Comparison of ENCODE assay signal across 8 cellular contexts in genomic region chr12:57280234-57281062, GRCh38. TPM values are rescaled to one million over a fixed set of nuclear protein-coding genes. Genes with fewer than 3 reads are reported as not detected.
A peak's percentile ranks its signal among the peaks of the same experiment; 100 is the strongest.
DNase-seq lines count a peak whose midpoint lies in the region; ATAC-seq and TF ChIP-seq lines count a peak whose summit lies in the region.

No MANE protein-coding gene starts in this region.

- H3K36me3 Mint-ChIP-seq in WTC11 (peaks cover 10% of the 10 kb centered on the region), naive B cell (peaks cover 14 to 43% of the 10 kb centered on the region in 2 donors)
- H3K36me3 Mint-ChIP-seq in stimulated activated naive CD8-positive, alpha-beta T cell treated with anti-CD3 and anti-CD28 coated beads, Interleukin-15, Interleukin-2, amounts not matched to agents 100 ng/mL and 50 ng/mL, for 24 hours (ENCODE audit: low read depth) = peaks cover 47% of the 10 kb centered on the region

- no peak overlapping the region for H3K4me3 ChIP-seq in coronary artery

- H3K9me3 Mint-ChIP-seq in WTC11 (peaks cover 3% of the 10 kb centered on the region; the same call in 1 of the 2 replicates), naive B cell (no peaks in the 10 kb centered on the region)
- no peaks in the 10 kb centered on the region for H3K9me3 Mint-ChIP-seq in stimulated activated naive CD8-positive, alpha-beta T cell treated with anti-CD3 and anti-CD28 coated beads, Interleukin-15, Interleukin-2, amounts not matched to agents 100 ng/mL and 50 ng/mL, for 24 hours

- DNase-seq in DMS53 treated with DMSO at 0.1 percent for 48 hours (lab: John Stamatoyannopoulos, UW; ENCODE audit: unreplicated experiment) = peak; percentile 96
- DNase-seq in HT1080 (ENCODE audit: low read depth) = peak; percentile 95
- no peak for DNase-seq in WTC11 (ENCODE audit: low spot score)
- DNase-seq in central memory CD4-positive, alpha-beta T cell = peak; percentile 59
- DNase-seq in naive B cell = peak; percentile 59
- DNase-seq in coronary artery (ENCODE audit: low spot score) = no peak

- POLR2A ChIA-PET in WTC11 (lab: Charles Lee) = interaction anchor here (0.7 kb wide), 2 partner anchors 184 to 1328 kb away, joined by 5 read pairs; no protein-coding TSS in a partner anchor

- TF ChIP-seq CTCF in WTC11 (IDR thresholded peaks at IDR 0.05) (no peak), coronary artery (IDR thresholded peaks at IDR 0.05) (no peak)

- peak overlapping the region; percentile 44 for H3K27ac Mint-ChIP-seq in WTC11
- peak overlapping the region; percentile 85 to 95 (median 92) for H3K27ac Mint-ChIP-seq in naive B cell
- peak overlapping the region; percentile 96 for H3K27ac Mint-ChIP-seq in stimulated activated naive CD8-positive, alpha-beta T cell treated with anti-CD3 and anti-CD28 coated beads, Interleukin-15, Interleukin-2, amounts not matched to agents 100 ng/mL and 50 ng/mL, for 24 hours

- CTCF ChIA-PET in WTC11 (lab: Charles Lee) = interaction anchor here (0.6 to 1.4 kb wide), 7 partner anchors 13 to 248 kb away, joined by 3 to 7 read pairs (median 4); no protein-coding TSS in a partner anchor

- ATAC-seq in GM21423 (IDR thresholded peaks at IDR 0.05; ENCODE audit: unreplicated experiment) (peak; percentile 91), WTC11 (peak; percentile 67), naive B cell (ENCODE audit: low read depth in 2 of 2) (peak; percentile 98 to 99)

- H3K4me1 Mint-ChIP-seq in WTC11 (peaks cover 13% of the 10 kb centered on the region), naive B cell (peaks cover 15 to 35% (median 19%) of the 10 kb centered on the region in 3 donors)
- H3K4me1 Mint-ChIP-seq in stimulated activated naive CD8-positive, alpha-beta T cell treated with anti-CD3 and anti-CD28 coated beads, Interleukin-15, Interleukin-2, amounts not matched to agents 100 ng/mL and 50 ng/mL, for 24 hours (ENCODE audit: low read depth) = peaks cover 26% of the 10 kb centered on the region

- no peak overlapping the region for H3K27ac ChIP-seq in coronary artery

- no peaks in the 10 kb centered on the region for H3K27me3 Mint-ChIP-seq in WTC11 (ENCODE audit: low read depth)
- H3K27me3 Mint-ChIP-seq in naive B cell = no peaks in the 10 kb centered on the region
- no peaks in the 10 kb centered on the region for H3K27me3 Mint-ChIP-seq in stimulated activated naive CD8-positive, alpha-beta T cell treated with anti-CD3 and anti-CD28 coated beads, Interleukin-15, Interleukin-2, amounts not matched to agents 100 ng/mL and 50 ng/mL, for 24 hours

- no peak overlapping the region for H3K4me3 Mint-ChIP-seq in WTC11
- H3K4me3 Mint-ChIP-seq in naive B cell = peak overlapping the region in 5 of 8 donors; percentile 33 to 66 (median 59)
- H3K4me3 Mint-ChIP-seq in stimulated activated naive CD8-positive, alpha-beta T cell treated with anti-CD3 and anti-CD28 coated beads, Interleukin-15, Interleukin-2, amounts not matched to agents 100 ng/mL and 50 ng/mL, for 24 hours = peak overlapping the region; percentile 69

TF ChIP-seq in WTC11, 78 proteins besides CTCF, POLR2A, EP300 and RAD21:
- TF ChIP-seq SOX15 (CRISPR knock-in tag; IDR thresholded peaks at IDR 0.05) (no peak), STAT6 (CRISPR knock-in tag; conservative IDR thresholded peaks at IDR 0.05; ENCODE audit: low read depth) (no peak), ZBTB21 (CRISPR knock-in tag; IDR thresholded peaks at IDR 0.05; ENCODE audit: borderline replicate concordance) (no peak), NFE2L1 (CRISPR knock-in tag; IDR thresholded peaks at IDR 0.05) (no peak), GABPB1 (CRISPR knock-in tag; IDR thresholded peaks at IDR 0.05) (no peak), E2F1 (CRISPR knock-in tag; IDR thresholded peaks at IDR 0.05) (no peak), JAZF1 (CRISPR knock-in tag; IDR thresholded peaks at IDR 0.05) (no peak), ZMAT4 (CRISPR knock-in tag; IDR thresholded peaks at IDR 0.05) (no peak)

RNA-seq across cellular contexts. Expression of gene STAC3, which starts 29.5 kb away (rescaled TPM):
- 0.10 and 0.27 TPM in 2 replicates for total RNA-seq in HT1080 (2014; rRNA removed; shearing (Covaris generic))
- polyA plus RNA-seq in HT1080 (2015; cell fraction: cytosol; rRNA removed) = 0.52 and 0.65 TPM in 2 replicates
- 0.72 and 1.9 TPM in 2 replicates for polyA plus RNA-seq in HT1080 (2015; cell fraction: nucleus; rRNA removed)
- total RNA-seq in WTC11 (2021) = 3.2 to 3.4 TPM (median 3.3 TPM) in 3 replicates
- polyA plus RNA-seq in naive B cell (ENCODE audit: low read depth in 6 of 6) = under 1 TPM in 4 of 6 donors, not detected in 2; 0.32 to 0.43 (median 0.38) TPM

RNA-seq across cellular contexts. Expression of gene SHMT2, which starts 50.9 kb away (rescaled TPM):
- 263 and 293 TPM in 2 replicates for total RNA-seq in HT1080 (2014; rRNA removed; shearing (Covaris generic))
- 324 and 347 TPM in 2 replicates for polyA plus RNA-seq in HT1080 (2015; cell fraction: cytosol; rRNA removed)
- polyA plus RNA-seq in HT1080 (2015; cell fraction: nucleus; rRNA removed) = 477 and 488 TPM in 2 replicates
- 262 to 297 TPM (median 265 TPM) in 3 replicates for total RNA-seq in WTC11 (2021)
- polyA plus RNA-seq in naive B cell (ENCODE audit: low read depth in 6 of 6) = 100 to 1,000 TPM; 160 to 183 (median 173) TPM

Comparison
In these comparisons a context has a peak if more than half of its experiments do, and no peak if none do; other contexts are left out.
1. DNase-seq: peak in DMS53 treated with DMSO at 0.1 percent for 48 hours (single experiment), HT1080 (single experiment), central memory CD4-positive, alpha-beta T cell (single experiment) and naive B cell (single experiment); none in WTC11 (single experiment) and coronary artery (single experiment).
2. H3K27ac Mint-ChIP-seq: peak in every context shown above with its lines; median percentile 96 in stimulated activated naive CD8-positive, alpha-beta T cell treated with anti-CD3 and anti-CD28 coated beads, Interleukin-15, Interleukin-2, amounts not matched to agents 100 ng/mL and 50 ng/mL, for 24 hours; 92 in naive B cell; 44 in WTC11.
3. Peak in every context shown above with its lines, with median percentiles within 50 percentile points of each other: ATAC-seq.